ENCODE assay signal across 8 cellular contexts in genomic region chr19:40549007-40549708, GRCh38. TPM values are rescaled to one million over a fixed set of nuclear protein-coding genes. Genes with fewer than 3 reads are reported as not detected.
DNase-seq lines count a peak whose midpoint lies in the region; ATAC-seq and TF ChIP-seq lines count a peak whose summit lies in the region.

No MANE protein-coding gene starts in this region.

- peak overlapping the region; percentile 29 for H3K4me3 Mint-ChIP-seq in activated T-cell treated with anti-CD3 and anti-CD28 coated beads, Interleukin-2, amount 50 U/mL, for 24 hours

- peaks cover 10% of the 10 kb centered on the region for H3K4me1 Mint-ChIP-seq in activated T-cell treated with anti-CD3 and anti-CD28 coated beads, Interleukin-2, amount 50 U/mL, for 24 hours (ENCODE audit: low read depth)

- DNase-seq in NCI-H2029 (lab: John Stamatoyannopoulos, UW) (peak; percentile 26), NCI-H2029 treated with DMSO at 0.1 percent for 48 hours (lab: John Stamatoyannopoulos, UW) (no peak), NT2/D1 (ENCODE audit: low read depth, low spot score) (peak; percentile 69), fibroblast of the aortic adventitia (ENCODE audit: low read depth) (peak; percentile 27), psoas muscle (peak; percentile 55 to 77)
- DNase-seq in activated T-cell treated with anti-CD3 and anti-CD28 coated beads, Interleukin-2, amount 50 U/mL, for 24 hours, result peak; percentile 83

- 6 to 9% (median 8%) methylated on average over 35 to 43 of the region's 43 CpGs for WGBS in psoas muscle, 3 donors

- H3K9ac ChIP-seq in NT2/D1 (ENCODE audit: insufficient read length, low read depth), result peak overlapping the region; percentile 64

- no peaks in the 10 kb centered on the region for H3K36me3 ChIP-seq in NT2/D1 (ENCODE audit: insufficient read depth, insufficient read length, low read length)
- H3K36me3 ChIP-seq in psoas muscle (ENCODE audit: insufficient read depth in 1 of 2, low read depth in 1 of 2), result no peaks in the 10 kb centered on the region

- H3K9me3 ChIP-seq in NT2/D1 (ENCODE audit: insufficient read depth, low read length) (peaks cover 7% of the 10 kb centered on the region; the same call in 1 of the 2 replicates), psoas muscle (no peaks in the 10 kb centered on the region)

- H3K4me1 ChIP-seq in NT2/D1 (ENCODE audit: insufficient read depth, insufficient read length) (peaks cover 4% of the 10 kb centered on the region), psoas muscle (no peaks in the 10 kb centered on the region)

- intact Hi-C loops in psoas muscle (cut with DNase I), result loop anchor here in 1 of 2 donors (5.0 kb wide), 1 partner anchor 48 kb away; no protein-coding TSS in a partner anchor

- H3K4me3 ChIP-seq in NT2/D1 (ENCODE audit: insufficient read length, low read depth), result peak overlapping the region; percentile 22
- no peak overlapping the region for H3K4me3 ChIP-seq in fibroblast of the aortic adventitia (ENCODE audit: low read depth, low read length)
- H3K4me3 ChIP-seq in psoas muscle, result no peak overlapping the region

- peaks cover 2% of the 10 kb centered on the region for H3K9me3 Mint-ChIP-seq in activated T-cell treated with anti-CD3 and anti-CD28 coated beads, Interleukin-2, amount 50 U/mL, for 24 hours

- H3K27ac ChIP-seq in psoas muscle, result no peak overlapping the region

- H3K27me3 ChIP-seq in NT2/D1 (ENCODE audit: insufficient read depth, insufficient read length) (peaks cover 32% of the 10 kb centered on the region), psoas muscle (ENCODE audit: insufficient read depth in 3 of 3, low read length in 2 of 3) (peaks cover 0 to 21% (median 5%) of the 10 kb centered on the region in 3 donors)

- peak; percentile 49 for TF ChIP-seq CTCF in fibroblast of the aortic adventitia (IDR thresholded peaks at IDR 0.05; ENCODE audit: insufficient read depth, low read length)
- TF ChIP-seq CTCF in psoas muscle (IDR thresholded peaks at IDR 0.05), result peak; percentile 33

- H3K27me3 Mint-ChIP-seq in activated T-cell treated with anti-CD3 and anti-CD28 coated beads, Interleukin-2, amount 50 U/mL, for 24 hours, result peaks cover 67% of the 10 kb centered on the region

- ATAC-seq in psoas muscle, result peak; percentile 30 to 80 (median 71)
- no peak for ATAC-seq in HG03460 (IDR thresholded peaks at IDR 0.05; ENCODE audit: unreplicated experiment)
- ATAC-seq in GM18867 (IDR thresholded peaks at IDR 0.05; ENCODE audit: unreplicated experiment), result no peak

- no peaks in the 10 kb centered on the region for H3K36me3 Mint-ChIP-seq in activated T-cell treated with anti-CD3 and anti-CD28 coated beads, Interleukin-2, amount 50 U/mL, for 24 hours (ENCODE audit: low read depth)

- no peak overlapping the region for H3K27ac Mint-ChIP-seq in activated T-cell treated with anti-CD3 and anti-CD28 coated beads, Interleukin-2, amount 50 U/mL, for 24 hours

RNA-seq across cellular contexts. Expression of gene SHKBP1, which starts 27.5 kb away (rescaled TPM):
- total RNA-seq in fibroblast of the aortic adventitia (ENCODE audit: low replicate concordance), result 5.7 and 24.9 TPM in 2 replicates
- 10 to 100 TPM; 12.4 to 17.4 (median 16.1) TPM for total RNA-seq in psoas muscle
- polyA plus RNA-seq in psoas muscle, result 10 to 100 TPM; 14.0 to 21.7 (median 20.3) TPM

RNA-seq across cellular contexts. Expression of gene LTBP4, which starts 52.0 kb away (rescaled TPM):
- total RNA-seq in fibroblast of the aortic adventitia (ENCODE audit: low replicate concordance), result 31.5 and 38.9 TPM in 2 replicates
- 10 to 100 TPM; 24.1 to 55.8 (median 44.0) TPM for total RNA-seq in psoas muscle
- polyA plus RNA-seq in psoas muscle, result 10 to 100 TPM; 16.0 to 23.8 (median 20.6) TPM

Comparison
In these comparisons a context has a peak if more than half of its experiments do, and no peak if none do; other contexts are left out.
1. ATAC-seq: peak in psoas muscle (4 of 4); none in HG03460 (single experiment) and GM18867 (single experiment).